ENCODE assay signal across 32 cellular contexts in the genomic region with DNA sequence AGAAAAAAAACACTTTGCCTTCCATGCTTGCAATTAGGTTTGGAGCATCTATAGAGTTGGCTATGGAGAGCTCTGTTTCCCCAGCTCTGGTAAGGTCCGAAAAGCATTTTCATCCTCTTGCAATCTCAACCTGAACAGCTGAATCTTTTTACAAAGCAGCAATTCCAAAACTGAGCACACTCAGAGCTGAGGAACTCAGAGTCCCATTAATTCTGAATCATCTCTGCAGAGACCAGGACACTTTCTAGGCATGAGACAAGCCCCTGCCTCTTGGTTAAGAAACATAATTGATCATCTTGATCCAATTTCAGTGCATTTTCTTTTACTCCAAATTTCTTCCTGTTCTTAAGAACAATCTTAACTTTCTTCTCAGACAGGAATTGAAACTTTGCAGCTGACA. TPM values are rescaled to one million over a fixed set of nuclear protein-coding genes. Genes with fewer than 3 reads are reported as not detected.
"Had no signal": no experiment of that assay in that cellular context is flagged by ENCODE, and none has a peak within 500 bp of the region (broad histone marks: within the 10 kb centered on the region; RNA-seq: fewer than 3 reads in every experiment).

No MANE protein-coding gene starts in this region.

- H3K4me3 Mint-ChIP-seq: immature natural killer cell; naive thymus-derived CD8-positive, alpha-beta T cell; nephron progenitor cell; stimulated activated memory B cell treated with anti-CD40 and anti-IgM and Interleukin-4, amounts not matched to agents 10 μg/mL and 1 μg/mL and 100 μg/mL, for 72 hours; type B pancreatic cell had no signal

- H3K9me3 ChIP-seq: lower lobe of right lung, testis had no signal

- H3K36me3 ChIP-seq: heart right ventricle, left ventricle myocardium inferior, lower lobe of right lung, sigmoid colon, spleen, tibial artery had no signal

- H3K27ac Mint-ChIP-seq: immature natural killer cell; naive thymus-derived CD8-positive, alpha-beta T cell; nephron progenitor cell; stimulated activated memory B cell treated with anti-CD40 and anti-IgM and Interleukin-4, amounts not matched to agents 10 μg/mL and 1 μg/mL and 100 μg/mL, for 72 hours; type B pancreatic cell had no signal

- H3K4me1 ChIP-seq: psoas muscle had no signal

- H3K27ac ChIP-seq: coronary artery, heart right ventricle, left ventricle myocardium inferior, lower lobe of right lung, psoas muscle, skin epidermis, spleen, testis, tibial artery had no signal

- H3K9me3 Mint-ChIP-seq: type B pancreatic cell had no signal

- H3K4me3 ChIP-seq: coronary artery, heart right ventricle, left ventricle myocardium inferior, lower lobe of right lung, psoas muscle, sigmoid colon, skin epidermis, spleen, testis, tibial artery had no signal

- H3K27me3 ChIP-seq: testis had no signal

- H3K36me3 Mint-ChIP-seq: stimulated activated memory B cell treated with anti-CD40 and anti-IgM and Interleukin-4, amounts not matched to agents 10 μg/mL and 1 μg/mL and 100 μg/mL, for 72 hours; type B pancreatic cell had no signal

- DNase-seq: foreskin melanocyte; glutamatergic neuron; heart right ventricle; hypothalamus; immature natural killer cell; islet precursor cell; kidney glomerular epithelial cell; left colon; left ventricle myocardium inferior; lower lobe of right lung; naive thymus-derived CD8-positive, alpha-beta T cell; nephron progenitor cell; nucleus accumbens; posterior cingulate gyrus; psoas muscle; right cardiac atrium; sigmoid colon; spleen; stimulated activated CD4-positive, alpha-beta T cell treated with anti-CD3 and anti-CD28 coated beads, Interleukin-4, amount 100 ng/mL, for 4 hours; stimulated activated naive CD8-positive, alpha-beta T cell treated with anti-CD3 and anti-CD28 coated beads, Interleukin-15, Interleukin-2, amounts not matched to agents 100 U/mL and 50 U/mL, for 24 hours; substantia nigra; testis; tibial artery had no signal

RNA-seq across cellular contexts. Expression of a gene that starts 4.2 kb away (rescaled TPM):
- total RNA-seq: dermis microvascular lymphatic vessel endothelial cell; left ventricle myocardium inferior; myocyte; naive thymus-derived CD8-positive, alpha-beta T cell; osteocyte; psoas muscle; renal cortical epithelial cell; right cardiac atrium; spleen had no signal
- polyA plus RNA-seq: fibroblast of lung; heart right ventricle; immature natural killer cell; naive thymus-derived CD8-positive, alpha-beta T cell; right cardiac atrium; spleen had no signal
